ENCODE assay signal across 18 cellular contexts in the genomic region with DNA sequence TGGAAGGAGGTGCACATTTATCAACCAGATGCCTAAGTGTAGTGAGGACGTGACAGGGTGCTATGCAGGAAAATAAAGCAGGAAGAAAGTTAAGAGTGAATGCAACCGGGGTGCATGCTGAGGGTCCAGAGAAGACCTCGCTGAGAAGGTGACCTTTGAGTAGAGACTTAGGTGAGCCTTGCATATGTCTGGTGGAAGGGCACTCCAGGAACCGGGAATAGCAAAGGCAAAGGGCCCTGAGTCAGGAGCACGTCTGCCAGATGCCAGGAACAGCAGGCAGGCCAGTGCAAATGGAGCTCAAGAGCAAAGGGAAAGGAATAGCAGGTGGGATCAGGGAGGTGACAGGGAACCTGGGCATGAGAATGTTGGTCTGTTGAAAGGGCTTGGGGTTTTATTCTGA.
DNase-seq lines count a peak whose midpoint lies in the region; ATAC-seq, FAIRE-seq and TF ChIP-seq lines count a peak whose summit lies in the region.
"Had no signal": no experiment of that assay in that cellular context is flagged by ENCODE, and none has a peak within 500 bp of the region (broad histone marks: within the 10 kb centered on the region; RNA-seq: fewer than 3 reads in every experiment).

No MANE protein-coding gene starts in this region.

- TF ChIP-seq POLR2A in HepG2 (IDR thresholded peaks at IDR 0.05; ENCODE audit: insufficient read depth in 1 of 2, low read depth in 2 of 2, low read length in 2 of 2) (no peak), right lobe of liver (IDR thresholded peaks at IDR 0.05) (no peak)

- H3K4me3 ChIP-seq in HepG2 (replicated peaks in 1 of 3; ENCODE audit: insufficient read depth in 1 of 3, low read depth in 2 of 3, low read length in 3 of 3) (peak overlapping the region in 2 of 3 experiments; percentile 9 to 53; a peak in 2 of 6 replicates), right lobe of liver (no peak overlapping the region)
- H3K4me3 ChIP-seq: GM12878, GM23338 had no signal

- H3K4me2 ChIP-seq in HepG2 (ENCODE audit: low read depth, low read length), result peak overlapping the region; percentile 71
- H3K4me2 ChIP-seq: GM23338 had no signal

- CTCF ChIA-PET in HepG2 (lab: Yijun Ruan, JAX; ENCODE audit: low intra/inter-chr PET ratio, low total read pairs), result no interaction called here

- peak overlapping the region; percentile 44 for H3K27ac ChIP-seq in HepG2 (ENCODE audit: extremely low read length, insufficient read depth, low read length)
- H3K27ac ChIP-seq in right lobe of liver, result no peak overlapping the region

- H3K9me3 Mint-ChIP-seq in nephron (no peaks in the 10 kb centered on the region), natural killer cell (peaks cover 0 to 3% of the 10 kb centered on the region in 2 donors)
- H3K9me3 Mint-ChIP-seq: GM23338 had no signal

- in situ Hi-C loops in HepG2 (cut with HindIII; ENCODE audit: extremely low pct_ligation_motif_present, low pct_unique_long_range_greater_than_20kb), result no loop called here

- H4K20me1 ChIP-seq in HepG2 (ENCODE audit: insufficient read depth, low read length), result no peaks in the 10 kb centered on the region

- H3K79me2 ChIP-seq in HepG2 (ENCODE audit: insufficient read depth, low read length), result no peaks in the 10 kb centered on the region

- DNase-seq in HepG2 (ENCODE audit: low spot score), result no peak
- DNase-seq in right lobe of liver, result no peak
- peak; percentile 71 for DNase-seq in NCI-H524 treated with DMSO at 0.1 percent for 48 hours (lab: John Stamatoyannopoulos, UW)
- no peak for DNase-seq in natural killer cell
- DNase-seq in middle frontal gyrus (ENCODE audit: extremely low spot score, low spot score), result no peak
- DNase-seq: C1 segment of cervical spinal cord; Calu3; CD4-positive, alpha-beta memory T cell; COR-L47; DMS79; EL; GDM1; HCEC 1CT had no signal

- ATAC-seq in HepG2 (no peak; the same call in 1 of the 3 replicates), right lobe of liver (no peak), natural killer cell (no peak)
- ATAC-seq: GM12878, GM23338 had no signal

- intact Hi-C loops in HepG2 (cut with micrococcal nuclease; ENCODE audit: unreplicated experiment) (no loop called here), right lobe of liver (cut with DNase I) (no loop called here), natural killer cell (cut with micrococcal nuclease) (no loop called here)

- TF ChIP-seq RAD21 in HepG2 (CRISPR knock-in tag; IDR thresholded peaks at IDR 0.05), result no peak

- no peak for TF ChIP-seq CTCF in HepG2 (CRISPR knock-in tag; IDR thresholded peaks at IDR 0.05)
- no peak for TF ChIP-seq CTCF in right lobe of liver (IDR thresholded peaks at IDR 0.05)
- no peak for TF ChIP-seq CTCF in nephron (IDR thresholded peaks at IDR 0.05; ENCODE audit: unreplicated experiment in 3 of 3)
- no peak for TF ChIP-seq CTCF in natural killer cell (IDR thresholded peaks at IDR 0.05)

- H3K4me3 Mint-ChIP-seq in nephron (no peak overlapping the region), natural killer cell (no peak overlapping the region)
- H3K4me3 Mint-ChIP-seq: CD4-positive, alpha-beta memory T cell; GM23338 had no signal

- no peaks in the 10 kb centered on the region for H3K27me3 ChIP-seq in HepG2 (ENCODE audit: control insufficient read depth in 1 of 2, insufficient read depth in 2 of 2, low read length in 2 of 2)
- H3K27me3 ChIP-seq in right lobe of liver, result no peaks in the 10 kb centered on the region

- H3K9ac ChIP-seq in HepG2 (ENCODE audit: insufficient read depth, low read depth, low read length), result peak overlapping the region; percentile 40; the same call in 1 of the 2 replicates

- no TSS peak for BruUV-seq in HepG2 (replicated peaks; lab: Mats Ljungman, UMichigan)

- H3K27me3 Mint-ChIP-seq in nephron (ENCODE audit: low read depth), result peaks cover 20% of the 10 kb centered on the region
- H3K27me3 Mint-ChIP-seq in natural killer cell (ENCODE audit: low read depth in 2 of 2), result peaks cover 13 to 25% of the 10 kb centered on the region in 2 donors

- H3K4me1 ChIP-seq in HepG2 (ENCODE audit: insufficient read depth, low read length) (peaks cover 62% of the 10 kb centered on the region), right lobe of liver (peaks cover 0 to 3% (median 0%) of the 10 kb centered on the region in 4 donors)

- no peaks in the 10 kb centered on the region for H3K9me3 ChIP-seq in HepG2 (ENCODE audit: low read length)
- H3K9me3 ChIP-seq in right lobe of liver, result no peaks in the 10 kb centered on the region

- POLR2A ChIA-PET in HepG2 (lab: Yijun Ruan, JAX), result interaction anchor here (1.9 to 3.3 kb wide), 3 partner anchors 9 to 16 kb away, joined by 15 to 30 read pairs (median 16); no protein-coding TSS in a partner anchor

- H3K4me1 Mint-ChIP-seq in nephron (peaks cover 41% of the 10 kb centered on the region), natural killer cell (peaks cover 0 to 7% of the 10 kb centered on the region in 2 donors)
- H3K4me1 Mint-ChIP-seq: CD4-positive, alpha-beta memory T cell had no signal

- H3K36me3 Mint-ChIP-seq in nephron (ENCODE audit: low read depth) (no peaks in the 10 kb centered on the region), natural killer cell (no peaks in the 10 kb centered on the region)
- H3K36me3 Mint-ChIP-seq: CD4-positive, alpha-beta memory T cell had no signal

- peak overlapping the region; percentile 7 for H2AFZ ChIP-seq in HepG2 (ENCODE audit: low read length)

- no peaks in the 10 kb centered on the region for H3K36me3 ChIP-seq in HepG2 (replicated peaks in 1 of 2; ENCODE audit: control insufficient read depth in 1 of 2, insufficient read depth in 2 of 2, low read length in 2 of 2)
- no peaks in the 10 kb centered on the region for H3K36me3 ChIP-seq in right lobe of liver

- TF ChIP-seq EP300 in HepG2 (IDR thresholded peaks at IDR 0.05; ENCODE audit: low read depth in 2 of 2, low read length in 2 of 2) (no peak), HepG2 (CRISPR knock-in tag; IDR thresholded peaks at IDR 0.05; ENCODE audit: borderline replicate concordance) (no peak)

- 26% methylated on average over 5 of the region's 5 CpGs for WGBS in HepG2 (ENCODE audit: low lambda C conversion rate)
- WGBS in right lobe of liver (ENCODE audit: insufficient coverage, low coverage, low lambda C conversion rate, missing lambda C conversion rate), result 63% methylated on average over 5 of the region's 5 CpGs

- no peak for FAIRE-seq in HepG2 (lab: Jason Lieb, UNC)
- FAIRE-seq: GM12878, GM19239, H54 had no signal

- H3K27ac Mint-ChIP-seq in nephron (peak overlapping the region; percentile 78 to 91 (median 82)), natural killer cell (no peak overlapping the region)
- H3K27ac Mint-ChIP-seq: CD4-positive, alpha-beta memory T cell; GM23338 had no signal

TF ChIP-seq in HepG2, 621 proteins besides CTCF, POLR2A, EP300 and RAD21 (continues in another document):
- TF ChIP-seq HMG20A (CRISPR knock-in tag; IDR thresholded peaks at IDR 0.05; ENCODE audit: borderline replicate concordance) (no peak), ZNF44 (CRISPR knock-in tag; IDR thresholded peaks at IDR 0.05) (no peak), SRSF1 (optimal IDR thresholded peaks at IDR 0.05; ENCODE audit: low read depth, low read length) (no peak), KLF16 (CRISPR knock-in tag; IDR thresholded peaks at IDR 0.05) (no peak), ZBTB38 (CRISPR knock-in tag; IDR thresholded peaks at IDR 0.05) (no peak), ZNF746 (CRISPR knock-in tag; IDR thresholded peaks at IDR 0.05) (no peak), ZNF776 (CRISPR knock-in tag; IDR thresholded peaks at IDR 0.05) (no peak), ZKSCAN5 (CRISPR knock-in tag; IDR thresholded peaks at IDR 0.05) (no peak), ZNF350 (CRISPR knock-in tag; IDR thresholded peaks at IDR 0.05; ENCODE audit: borderline replicate concordance, low read depth) (0 out of 2 replicates have a peak, but pooled peaks have one; percentile 2), ZBTB21 (CRISPR knock-in tag; IDR thresholded peaks at IDR 0.05) (no peak), RFX1 (IDR thresholded peaks at IDR 0.05) (no peak), ZMYM2 (CRISPR knock-in tag; IDR thresholded peaks at IDR 0.05) (0 out of 2 replicates have a peak, but pooled peaks have one; percentile 34)
- TF ChIP-seq, protein P1, sequence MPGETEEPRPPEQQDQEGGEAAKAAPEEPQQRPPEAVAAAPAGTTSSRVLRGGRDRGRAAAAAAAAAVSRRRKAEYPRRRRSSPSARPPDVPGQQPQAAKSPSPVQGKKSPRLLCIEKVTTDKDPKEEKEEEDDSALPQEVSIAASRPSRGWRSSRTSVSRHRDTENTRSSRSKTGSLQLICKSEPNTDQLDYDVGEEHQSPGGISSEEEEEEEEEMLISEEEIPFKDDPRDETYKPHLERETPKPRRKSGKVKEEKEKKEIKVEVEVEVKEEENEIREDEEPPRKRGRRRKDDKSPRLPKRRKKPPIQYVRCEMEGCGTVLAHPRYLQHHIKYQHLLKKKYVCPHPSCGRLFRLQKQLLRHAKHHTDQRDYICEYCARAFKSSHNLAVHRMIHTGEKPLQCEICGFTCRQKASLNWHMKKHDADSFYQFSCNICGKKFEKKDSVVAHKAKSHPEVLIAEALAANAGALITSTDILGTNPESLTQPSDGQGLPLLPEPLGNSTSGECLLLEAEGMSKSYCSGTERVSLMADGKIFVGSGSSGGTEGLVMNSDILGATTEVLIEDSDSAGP (CRISPR knock-in tag; IDR thresholded peaks at IDR 0.05; ENCODE audit: borderline replicate concordance), result 0 out of 2 replicates have a peak, but pooled peaks have one; percentile 30
- TF ChIP-seq, protein P2, sequence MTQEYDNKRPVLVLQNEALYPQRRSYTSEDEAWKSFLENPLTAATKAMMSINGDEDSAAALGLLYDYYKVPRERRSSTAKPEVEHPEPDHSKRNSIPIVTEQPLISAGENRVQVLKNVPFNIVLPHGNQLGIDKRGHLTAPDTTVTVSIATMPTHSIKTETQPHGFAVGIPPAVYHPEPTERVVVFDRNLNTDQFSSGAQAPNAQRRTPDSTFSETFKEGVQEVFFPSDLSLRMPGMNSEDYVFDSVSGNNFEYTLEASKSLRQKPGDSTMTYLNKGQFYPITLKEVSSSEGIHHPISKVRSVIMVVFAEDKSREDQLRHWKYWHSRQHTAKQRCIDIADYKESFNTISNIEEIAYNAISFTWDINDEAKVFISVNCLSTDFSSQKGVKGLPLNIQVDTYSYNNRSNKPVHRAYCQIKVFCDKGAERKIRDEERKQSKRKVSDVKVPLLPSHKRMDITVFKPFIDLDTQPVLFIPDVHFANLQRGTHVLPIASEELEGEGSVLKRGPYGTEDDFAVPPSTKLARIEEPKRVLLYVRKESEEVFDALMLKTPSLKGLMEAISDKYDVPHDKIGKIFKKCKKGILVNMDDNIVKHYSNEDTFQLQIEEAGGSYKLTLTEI (CRISPR knock-in tag; conservative IDR thresholded peaks at IDR 0.05), result no peak

Comparison
In these comparisons a context has a peak if more than half of its experiments do, and no peak if none do; other contexts are left out.
1. H3K4me3 ChIP-seq: peak in HepG2 (2 of 3); none in right lobe of liver (0 of 3).
2. H3K27ac Mint-ChIP-seq: peak in nephron (3 of 3); none in natural killer cell (0 of 2).